Comparison of ENCODE assay signal across 10 cellular contexts in the genomic region with DNA sequence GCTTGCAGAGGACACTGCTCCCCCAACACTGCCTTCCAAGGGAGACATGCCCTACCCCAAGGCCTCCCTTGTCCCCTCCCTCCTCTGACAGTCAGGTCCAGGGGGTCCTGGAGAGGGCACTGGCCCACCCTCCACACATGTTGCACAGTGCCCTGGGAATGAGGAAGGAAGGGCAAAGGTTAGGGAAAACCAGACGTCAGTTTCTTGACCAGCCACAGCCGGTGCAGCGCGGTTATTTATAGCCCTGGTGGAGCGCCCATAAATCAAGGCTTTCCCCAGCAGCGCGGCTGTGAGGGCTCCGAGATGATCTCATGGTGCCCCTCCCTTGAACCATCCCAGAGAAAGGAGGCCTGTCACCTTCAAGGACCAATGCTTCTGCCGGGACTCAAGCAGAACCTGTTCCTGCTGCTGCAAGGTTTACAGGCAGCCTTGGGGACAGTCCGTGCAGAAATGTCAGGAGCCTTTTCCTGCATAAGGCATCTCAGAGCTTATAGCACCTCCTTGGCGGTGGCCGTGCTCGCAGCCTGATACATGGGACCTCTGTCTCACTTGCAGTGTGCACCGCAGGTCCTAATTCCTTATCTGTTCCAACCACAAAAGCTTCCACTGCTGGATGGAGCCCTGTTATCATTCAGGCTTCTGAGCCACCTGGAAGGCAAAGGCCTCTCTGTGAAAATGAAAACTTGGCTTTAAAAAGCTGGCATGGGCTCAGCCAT.
DNase-seq lines count a peak whose midpoint lies in the region; ATAC-seq and TF ChIP-seq lines count a peak whose summit lies in the region.
"Had no signal": no experiment of that assay in that cellular context is flagged by ENCODE, and none has a peak within 500 bp of the region (broad histone marks: within the 10 kb centered on the region; RNA-seq: fewer than 3 reads in every experiment).

No MANE protein-coding gene starts in this region.

- no peak overlapping the region for H2AFZ ChIP-seq in H9 (ENCODE audit: low read length)

- no peak overlapping the region for H4K8ac ChIP-seq in H9 (replicated peaks; ENCODE audit: insufficient read length, low read depth, low read length)

- H2BK120ac ChIP-seq in H9 (ENCODE audit: low read depth, low read length, poor library complexity, severe bottlenecking), result no peak overlapping the region

- intact Hi-C loops in Right ventricle myocardium superior (cut with DNase I), result no loop called here
- intact Hi-C loops in activated CD4-positive, alpha-beta memory T cell treated with anti-CD3 and anti-CD28 coated beads for 36 hours (cut with micrococcal nuclease), result no loop called here

- H3K27ac ChIP-seq in H9 (ENCODE audit: insufficient read length, low read depth, low read length), result no peak overlapping the region

- H3K4me3 Mint-ChIP-seq in H9 (no peak overlapping the region), progenitor cell of endocrine pancreas (ENCODE audit: low read depth) (no peak overlapping the region), T-cell (no peak overlapping the region)
- no peak overlapping the region for H3K4me3 Mint-ChIP-seq in activated CD4-positive, alpha-beta memory T cell treated with anti-CD3 and anti-CD28 coated beads for 36 hours

- H3T11ph ChIP-seq in H9 (ENCODE audit: low read length), result no peak overlapping the region

- no peaks in the 10 kb centered on the region for H3K9me3 ChIP-seq in H9 (ENCODE audit: control insufficient read depth, low read depth, low read length)

- peak overlapping the region; percentile 85; the same call in 1 of the 2 replicates for H3K14ac ChIP-seq in H9 (ENCODE audit: insufficient read depth, low read length)

- H3K23ac ChIP-seq in H9 (ENCODE audit: insufficient read length, low read depth, low read length), result no peak overlapping the region

- H3K23me2 ChIP-seq in H9 (ENCODE audit: insufficient read length, low read depth, low read length, poor library complexity, severe bottlenecking), result no peaks in the 10 kb centered on the region

- H3K27me3 ChIP-seq in H9 (ENCODE audit: insufficient read depth, low read length), result no peaks in the 10 kb centered on the region

- H3K79me2 ChIP-seq in H9 (ENCODE audit: insufficient read depth, low read length), result no peaks in the 10 kb centered on the region

- H2AK5ac ChIP-seq in H9 (ENCODE audit: insufficient read length, low read length), result no peak overlapping the region

- H2BK12ac ChIP-seq in H9 (ENCODE audit: insufficient read length, low read depth, low read length), result no peak overlapping the region

- H3K4me2 ChIP-seq in H9 (ENCODE audit: insufficient read depth, insufficient read length, low read length), result no peak overlapping the region

- TF ChIP-seq CTCF in H9 (conservative IDR thresholded peaks at IDR 0.05) (no peak), progenitor cell of endocrine pancreas (IDR thresholded peaks at IDR 0.05; ENCODE audit: unreplicated experiment) (no peak)

- no peaks in the 10 kb centered on the region for H4K20me1 ChIP-seq in H9 (ENCODE audit: control insufficient read depth, insufficient read depth, insufficient read length)

- H4K91ac ChIP-seq in H9 (ENCODE audit: insufficient read length, low read depth, low read length), result no peak overlapping the region

- WGBS in H9 (ENCODE audit: extremely low coverage, insufficient read length, low lambda C conversion rate), result no CpG with 5 or more reads among the region's 14 CpGs

- H3K36me3 Mint-ChIP-seq in H9 (ENCODE audit: insufficient read depth in 1 of 3, low read depth in 3 of 3), result no peaks in the 10 kb centered on the region; a peak in 2 of 7 replicates
- no peaks in the 10 kb centered on the region for H3K36me3 Mint-ChIP-seq in progenitor cell of endocrine pancreas (ENCODE audit: insufficient read depth)
- no peaks in the 10 kb centered on the region for H3K36me3 Mint-ChIP-seq in activated CD4-positive, alpha-beta memory T cell treated with anti-CD3 and anti-CD28 coated beads for 36 hours
- peaks cover 14% of the 10 kb centered on the region for H3K36me3 Mint-ChIP-seq in T-cell

- no peak for DNase-seq in H9
- DNase-seq in Right ventricle myocardium superior, result peak; percentile 63
- no peak for DNase-seq in progenitor cell of endocrine pancreas (ENCODE audit: low spot score, unreplicated experiment)
- DNase-seq in activated CD4-positive, alpha-beta memory T cell treated with anti-CD3 and anti-CD28 coated beads for 36 hours, result no peak
- DNase-seq in T-cell, result no peak
- DNase-seq in NCI-H1436 (lab: John Stamatoyannopoulos, UW), result no peak
- DNase-seq: DND-41, NCI-H82 had no signal

- H3K4me1 ChIP-seq in H9 (ENCODE audit: insufficient read depth, low read length), result no peaks in the 10 kb centered on the region

- H3K27ac Mint-ChIP-seq in H9 (no peak overlapping the region), progenitor cell of endocrine pancreas (peak overlapping the region; percentile 11), T-cell (no peak overlapping the region)
- no peak overlapping the region for H3K27ac Mint-ChIP-seq in activated CD4-positive, alpha-beta memory T cell treated with anti-CD3 and anti-CD28 coated beads for 36 hours

- H3K56ac ChIP-seq in H9 (ENCODE audit: insufficient read length, low read depth, low read length), result no peak overlapping the region

- H3K79me1 ChIP-seq in H9 (ENCODE audit: insufficient read depth, low read depth, low read length, poor library complexity, severe bottlenecking), result no peaks in the 10 kb centered on the region

- no peak overlapping the region for H2BK5ac ChIP-seq in H9 (ENCODE audit: insufficient read length, low read length)

- no peaks in the 10 kb centered on the region; the same call in 1 of the 2 replicates for H3K27me3 Mint-ChIP-seq in H9 (ENCODE audit: low read depth)
- H3K27me3 Mint-ChIP-seq in progenitor cell of endocrine pancreas, result no peaks in the 10 kb centered on the region
- no peaks in the 10 kb centered on the region for H3K27me3 Mint-ChIP-seq in activated CD4-positive, alpha-beta memory T cell treated with anti-CD3 and anti-CD28 coated beads for 36 hours
- no peaks in the 10 kb centered on the region for H3K27me3 Mint-ChIP-seq in T-cell

- H3K4ac ChIP-seq in H9 (ENCODE audit: low read depth, low read length), result no peak overlapping the region

- ATAC-seq in SK-N-SH treated with all-trans-retinoic acid at 6 μM for 48 hours (peak; percentile 86), Right ventricle myocardium superior (ENCODE audit: poor library complexity) (peak; percentile 87), GM21528 (IDR thresholded peaks at IDR 0.05; ENCODE audit: low FRiP score, unreplicated experiment) (no peak), T-cell (replicated peaks in 1 of 4) (no peak)

- POLR2A ChIA-PET in activated CD4-positive, alpha-beta memory T cell treated with anti-CD3 and anti-CD28 coated beads for 36 hours (lab: Charles Lee), result no interaction called here
- POLR2A ChIA-PET in T-cell (lab: Charles Lee), result interaction anchor here in 1 of 2 donors (0.7 kb wide), 1 partner anchor 146 kb away, joined by 3 read pairs; no protein-coding TSS in a partner anchor

- CTCF ChIA-PET in activated CD4-positive, alpha-beta memory T cell treated with anti-CD3 and anti-CD28 coated beads for 36 hours (lab: Charles Lee), result no interaction called here
- CTCF ChIA-PET in T-cell (lab: Charles Lee), result no interaction called here

- H3K18ac ChIP-seq in H9 (ENCODE audit: insufficient read length, low read depth, low read length), result no peak overlapping the region

- no peak overlapping the region for H2BK15ac ChIP-seq in H9 (ENCODE audit: low read depth, low read length)

- no peak overlapping the region for H4K5ac ChIP-seq in H9 (ENCODE audit: insufficient read length, low read depth, low read length)

- H3K4me1 Mint-ChIP-seq in H9 (peaks cover 0 to 8% of the 10 kb centered on the region in 2 experiments; a peak in 1 of 4 replicates), progenitor cell of endocrine pancreas (ENCODE audit: low read depth) (peaks cover 3% of the 10 kb centered on the region), T-cell (peaks cover 0 to 4% (median 0%) of the 10 kb centered on the region in 3 donors)
- no peaks in the 10 kb centered on the region for H3K4me1 Mint-ChIP-seq in activated CD4-positive, alpha-beta memory T cell treated with anti-CD3 and anti-CD28 coated beads for 36 hours (ENCODE audit: low read depth)

- H3K9ac ChIP-seq in H9 (ENCODE audit: extremely low read depth, insufficient read length, low read length), result no peak overlapping the region

- H2BK20ac ChIP-seq in H9 (ENCODE audit: low read depth, low read length, poor library complexity, severe bottlenecking), result no peak overlapping the region

- H3K9me3 Mint-ChIP-seq in H9, result peaks cover 0 to 4% of the 10 kb centered on the region in 2 experiments; a peak in 1 of 5 replicates
- peaks cover 4% of the 10 kb centered on the region for H3K9me3 Mint-ChIP-seq in progenitor cell of endocrine pancreas (ENCODE audit: low read depth)
- H3K9me3 Mint-ChIP-seq in activated CD4-positive, alpha-beta memory T cell treated with anti-CD3 and anti-CD28 coated beads for 36 hours, result peaks cover 6% of the 10 kb centered on the region
- H3K9me3 Mint-ChIP-seq in T-cell, result peaks cover 0 to 5% (median 3%) of the 10 kb centered on the region in 3 donors

TF ChIP-seq in SK-N-SH treated with all-trans-retinoic acid at 6 μM for 48 hours, 23 proteins besides CTCF, POLR2A, EP300 and RAD21 (continues in another document):
- TF ChIP-seq PPARA (CRISPR knock-in tag; IDR thresholded peaks at IDR 0.05; ENCODE audit: borderline replicate concordance) (no peak), TCF4 (CRISPR knock-in tag; IDR thresholded peaks at IDR 0.05; ENCODE audit: borderline replicate concordance) (no peak), ESRRG (CRISPR knock-in tag; IDR thresholded peaks at IDR 0.05) (no peak), ZNF565 (CRISPR knock-in tag; conservative IDR thresholded peaks at IDR 0.05; ENCODE audit: low read depth) (no peak), PATZ1 (CRISPR knock-in tag; IDR thresholded peaks at IDR 0.05; ENCODE audit: borderline replicate concordance) (no peak)

Comparison
In these comparisons a context has a peak if more than half of its experiments do, and no peak if none do; other contexts are left out.
1. ATAC-seq: peak in SK-N-SH treated with all-trans-retinoic acid at 6 μM for 48 hours (single experiment) and Right ventricle myocardium superior (single experiment); none in GM21528 (single experiment) and T-cell (0 of 4).